5 cellular contexts compared by ENCODE assay signal in the genomic region with DNA sequence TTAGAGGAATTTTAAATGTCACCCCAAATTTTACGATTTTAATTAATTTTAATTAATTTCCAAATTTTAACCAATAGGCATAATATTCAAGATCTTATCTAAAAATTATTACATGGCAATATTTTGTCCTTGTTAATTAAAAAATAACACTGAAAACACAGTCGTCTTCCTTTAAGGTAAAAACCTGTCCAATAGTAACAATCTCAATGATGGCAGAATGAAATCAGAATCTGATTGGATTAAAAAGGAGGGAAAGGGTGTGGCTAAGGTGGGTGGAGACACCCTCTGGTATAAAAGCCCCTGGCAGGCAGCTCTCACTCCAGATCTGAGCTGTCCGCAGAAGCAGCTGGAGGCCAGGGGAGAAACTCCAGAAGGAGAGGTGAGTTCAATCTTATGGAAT. TPM values are rescaled to one million over a fixed set of nuclear protein-coding genes. Genes with fewer than 3 reads are reported as not detected.
"Had no signal": no experiment of that assay in that cellular context is flagged by ENCODE, and none has a peak within 500 bp of the region (broad histone marks: within the 10 kb centered on the region; RNA-seq: fewer than 3 reads in every experiment).

A gene (plus strand): TSS at position 301 of the 400 bp plus-strand sequence. CDS start 2,704 bp downstream, outside the sequence.

RNA-seq across cellular contexts. Expression of the gene that starts here (rescaled TPM):
- total RNA-seq: GM23338, H1, H7, HT-29, IMR-90 had no signal
- polyA plus RNA-seq: GM23338, H1 had no signal
